15 cellular contexts compared by ENCODE assay signal in the genomic region with DNA sequence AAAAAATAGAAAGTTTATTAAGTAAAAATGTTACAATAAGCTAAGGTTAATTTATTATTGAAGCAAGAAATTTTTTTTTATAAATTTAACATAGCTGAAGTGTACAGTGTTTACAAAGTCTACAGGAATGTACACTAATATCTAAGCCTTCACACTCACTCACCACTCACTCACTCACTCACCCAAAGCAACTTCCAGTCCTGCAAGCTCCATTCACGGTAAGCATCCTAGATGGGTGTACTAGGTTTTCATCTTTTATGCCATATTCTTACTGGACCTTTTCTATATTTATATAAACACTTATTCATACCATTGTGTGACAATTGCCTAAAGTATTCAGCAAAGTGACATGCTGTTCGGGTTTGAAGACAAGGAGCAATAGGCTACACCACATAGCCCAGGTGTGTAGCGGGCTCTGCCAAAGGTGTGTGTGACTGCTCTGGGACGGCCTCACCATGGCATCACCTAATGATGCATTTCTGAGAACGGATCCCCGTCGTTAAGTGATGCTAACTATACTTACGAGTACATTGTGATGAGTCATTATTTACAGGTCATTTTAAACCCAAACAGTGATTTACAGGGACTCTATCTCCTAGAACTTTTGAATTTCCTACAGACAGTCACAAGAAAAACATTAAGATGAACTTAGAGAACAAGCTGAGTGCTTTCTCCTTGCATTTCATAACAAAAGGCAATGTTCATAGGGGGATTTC.
DNase-seq lines count a peak whose midpoint lies in the region; ATAC-seq, FAIRE-seq and TF ChIP-seq lines count a peak whose summit lies in the region.
"Had no signal": no experiment of that assay in that cellular context is flagged by ENCODE, and none has a peak within 500 bp of the region (broad histone marks: within the 10 kb centered on the region; RNA-seq: fewer than 3 reads in every experiment).

No MANE protein-coding gene starts in this region.

- TF ChIP-seq CTCF in HepG2 (CRISPR knock-in tag; IDR thresholded peaks at IDR 0.05) (no peak), right lobe of liver (IDR thresholded peaks at IDR 0.05) (no peak), RWPE1 (conservative IDR thresholded peaks at IDR 0.05; ENCODE audit: low read depth) (no peak), fibroblast of villous mesenchyme (IDR thresholded peaks at IDR 0.05; ENCODE audit: insufficient read depth, low read depth, low read length) (no peak)

- 76% methylated on average over 8 of the region's 8 CpGs for WGBS in HepG2 (ENCODE audit: low lambda C conversion rate)
- WGBS in right lobe of liver (ENCODE audit: insufficient coverage, low coverage, low lambda C conversion rate, missing lambda C conversion rate), result 94% methylated on average over 8 of the region's 8 CpGs

- no peak overlapping the region for H2AFZ ChIP-seq in HepG2 (ENCODE audit: low read length)

- TF ChIP-seq RAD21 in HepG2 (CRISPR knock-in tag; IDR thresholded peaks at IDR 0.05), result no peak

- H3K36me3 ChIP-seq in HepG2 (replicated peaks in 1 of 2; ENCODE audit: control insufficient read depth in 1 of 2, insufficient read depth in 2 of 2, low read length in 2 of 2) (no peaks in the 10 kb centered on the region), right lobe of liver (no peaks in the 10 kb centered on the region)
- H3K36me3 ChIP-seq: Peyer's patch, tibial nerve had no signal

- no peaks in the 10 kb centered on the region for H3K79me2 ChIP-seq in HepG2 (ENCODE audit: insufficient read depth, low read length)

- POLR2A ChIA-PET in HepG2 (lab: Yijun Ruan, JAX), result interaction anchor here (1.3 to 10.8 kb wide), 4 partner anchors 20 to 75 kb away, joined by 3 to 206 read pairs (median 8); a partner anchor contains a TSS
- POLR2A ChIA-PET in RWPE1 (lab: Yijun Ruan, JAX; ENCODE audit: low non-redundant PET), result no interaction called here

- no peak for DNase-seq in HepG2 (ENCODE audit: low spot score)
- no peak for DNase-seq in right lobe of liver
- DNase-seq in RWPE1 (ENCODE audit: low spot score), result peak; percentile 34
- peak; percentile 46 for DNase-seq in fibroblast of villous mesenchyme (ENCODE audit: low read depth)
- DNase-seq in SIG-M5 (lab: John Stamatoyannopoulos, UW), result no peak
- DNase-seq in cerebellar nuclear complex (lab: John Stamatoyannopoulos, UW), result no peak
- DNase-seq: activated CD4-positive, alpha-beta T cell treated with anti-CD3 and anti-CD28 coated beads, Interleukin-2, amount 10 ng/mL, durations not matched to agents 7 days and 5 days; anterior cingulate cortex; DMS79 treated with DMSO at 0.1 percent for 48 hours; foreskin fibroblast; Peyer's patch had no signal

- BruUV-seq in HepG2 (replicated peaks; lab: Mats Ljungman, UMichigan), result no TSS peak

- intact Hi-C loops in HepG2 (cut with micrococcal nuclease; ENCODE audit: unreplicated experiment), result loop anchor here (5.0 kb wide), 1 partner anchor 33 kb away; no protein-coding TSS in a partner anchor
- intact Hi-C loops in right lobe of liver (cut with DNase I), result no loop called here

- no peaks in the 10 kb centered on the region for H3K27me3 ChIP-seq in HepG2 (ENCODE audit: control insufficient read depth in 1 of 2, insufficient read depth in 2 of 2, low read length in 2 of 2)
- no peaks in the 10 kb centered on the region for H3K27me3 ChIP-seq in right lobe of liver
- H3K27me3 ChIP-seq: Peyer's patch, tibial nerve had no signal

- FAIRE-seq in HepG2 (lab: Jason Lieb, UNC), result no peak
- FAIRE-seq: H1 had no signal

- ATAC-seq in HepG2 (no peak), right lobe of liver (no peak), HG03025 (IDR thresholded peaks at IDR 0.05; ENCODE audit: low FRiP score, unreplicated experiment) (no peak), GM21723 (IDR thresholded peaks at IDR 0.05; ENCODE audit: unreplicated experiment) (no peak)

- no peaks in the 10 kb centered on the region for H4K20me1 ChIP-seq in HepG2 (ENCODE audit: insufficient read depth, low read length)

- H3K4me1 ChIP-seq in HepG2 (ENCODE audit: insufficient read depth, low read length) (peaks cover 61% of the 10 kb centered on the region), right lobe of liver (peaks cover 0 to 12% (median 4%) of the 10 kb centered on the region in 4 donors)
- H3K4me1 ChIP-seq: tibial nerve had no signal

- no peak for TF ChIP-seq POLR2A in HepG2 (IDR thresholded peaks at IDR 0.05; ENCODE audit: insufficient read depth in 1 of 2, low read depth in 2 of 2, low read length in 2 of 2)
- TF ChIP-seq POLR2A in right lobe of liver (IDR thresholded peaks at IDR 0.05), result no peak

- H3K4me3 ChIP-seq in HepG2 (replicated peaks in 1 of 3; ENCODE audit: insufficient read depth in 1 of 3, low read depth in 2 of 3, low read length in 3 of 3), result no peak overlapping the region
- no peak overlapping the region for H3K4me3 ChIP-seq in right lobe of liver
- H3K4me3 ChIP-seq in fibroblast of villous mesenchyme (ENCODE audit: low read depth, low read length), result no peak overlapping the region
- H3K4me3 ChIP-seq: Peyer's patch, tibial nerve had no signal

- TF ChIP-seq EP300 in HepG2 (IDR thresholded peaks at IDR 0.05; ENCODE audit: low read depth in 2 of 2, low read length in 2 of 2) (no peak), HepG2 (CRISPR knock-in tag; IDR thresholded peaks at IDR 0.05; ENCODE audit: borderline replicate concordance) (no peak)

- in situ Hi-C loops in HepG2 (cut with HindIII; ENCODE audit: extremely low pct_ligation_motif_present, low pct_unique_long_range_greater_than_20kb), result no loop called here

- no peak overlapping the region for H3K9ac ChIP-seq in HepG2 (ENCODE audit: insufficient read depth, low read depth, low read length)

- no peak overlapping the region for H3K4me2 ChIP-seq in HepG2 (ENCODE audit: low read depth, low read length)

- H3K27ac ChIP-seq in HepG2 (ENCODE audit: extremely low read length, insufficient read depth, low read length), result no peak overlapping the region
- H3K27ac ChIP-seq in right lobe of liver, result no peak overlapping the region
- H3K27ac ChIP-seq in RWPE1, result no peak overlapping the region
- H3K27ac ChIP-seq: Peyer's patch, tibial nerve had no signal

- H3K9me3 ChIP-seq in HepG2 (ENCODE audit: low read length), result no peaks in the 10 kb centered on the region
- no peaks in the 10 kb centered on the region for H3K9me3 ChIP-seq in right lobe of liver
- H3K9me3 ChIP-seq: Peyer's patch, tibial nerve had no signal

- CTCF ChIA-PET in HepG2 (lab: Yijun Ruan, JAX; ENCODE audit: low intra/inter-chr PET ratio, low total read pairs) (no interaction called here), RWPE1 (lab: Yijun Ruan, JAX) (interaction anchor here (0.6 to 0.7 kb wide), 3 partner anchors 19 to 1460 kb away, joined by 3 read pairs; no protein-coding TSS in a partner anchor)

TF ChIP-seq in HepG2, 621 proteins besides CTCF, POLR2A, EP300 and RAD21:
- TF ChIP-seq MAFK (conservative IDR thresholded peaks at IDR 0.05 in 1 of 2, IDR thresholded peaks at IDR 0.05 in 1 of 2; ENCODE audit: low read length in 2 of 2) (peak in 1 of 2 experiments; percentile 18; a peak in 1 of 4 replicates), CREB1 (IDR thresholded peaks at IDR 0.05) (0 out of 2 replicates have a peak, but pooled peaks have one; percentile 6), CREB1 (CRISPR knock-in tag; IDR thresholded peaks at IDR 0.05) (no peak), FOSL2 (CRISPR knock-in tag; IDR thresholded peaks at IDR 0.05) (peak; percentile 54), NR2F6 (IDR thresholded peaks at IDR 0.05) (no peak), NR2F6 (CRISPR knock-in tag; IDR thresholded peaks at IDR 0.05) (no peak), ZKSCAN8 (CRISPR knock-in tag; IDR thresholded peaks at IDR 0.05; ENCODE audit: borderline replicate concordance) (no peak), NFE2L2 (IDR thresholded peaks at IDR 0.05; ENCODE audit: low read length) (peak; percentile 69)

Comparison
In these comparisons a context has a peak if more than half of its experiments do, and no peak if none do; other contexts are left out.
1. DNase-seq: peak in RWPE1 (single experiment) and fibroblast of villous mesenchyme (single experiment); none in HepG2 (single experiment), right lobe of liver (0 of 3), SIG-M5 (single experiment) and cerebellar nuclear complex (0 of 2).